In genomic region chr12:50820177-50820576, GRCh38 we compare ENCODE assay signal across 42 cellular contexts. TPM values are rescaled to one million over a fixed set of nuclear protein-coding genes. Genes with fewer than 3 reads are reported as not detected.
"Had no signal": no experiment of that assay in that cellular context is flagged by ENCODE, and none has a peak within 500 bp of the region (broad histone marks: within the 10 kb centered on the region; RNA-seq: fewer than 3 reads in every experiment).

No MANE protein-coding gene starts in this region.

- ATAC-seq: activated naive CD4-positive, alpha-beta T cell treated with anti-CD3 and anti-CD28 coated beads, Interleukin-2, amount 50 U/mL, for 72 hours; activated naive CD8-positive, alpha-beta T cell treated with anti-CD3 and anti-CD28 coated beads, Interleukin-2, amount 50 U/mL, for 24 hours; activated T-cell treated with anti-CD3 and anti-CD28 coated beads, Interleukin-2, amount 50 U/mL, for 4 hours; activated T-cell treated with anti-CD3 and anti-CD28 coated beads, Interleukin-2, amount 50 U/mL, for 72 hours; activated T-helper 17 cell treated with anti-CD3 and anti-CD28 coated beads, Interleukin-2, amount 50 U/mL, for 72 hours; body of pancreas had no signal

- H3K4me3 ChIP-seq: adrenal gland, ascending aorta, body of pancreas, breast epithelium, cardiac muscle cell had no signal

- H3K9me3 ChIP-seq: adrenal gland, ascending aorta, body of pancreas, breast epithelium had no signal

- H3K4me1 Mint-ChIP-seq: central memory CD8-positive, alpha-beta T cell had no signal

- H3K4me3 Mint-ChIP-seq: activated naive CD4-positive, alpha-beta T cell treated with anti-CD3 and anti-CD28 coated beads for 36 hours; activated naive CD4-positive, alpha-beta T cell treated with anti-CD3 and anti-CD28 coated beads, Interleukin-2, amount 10 ng/mL, durations not matched to agents 7 days and 5 days; activated naive CD4-positive, alpha-beta T cell treated with anti-CD3 and anti-CD28 coated beads, Interleukin-2, amount 50 U/mL, for 24 hours; activated naive CD8-positive, alpha-beta T cell; activated naive CD8-positive, alpha-beta T cell treated with anti-CD3 and anti-CD28 coated beads for 36 hours; activated naive CD8-positive, alpha-beta T cell treated with anti-CD3 and anti-CD28 coated beads, Interleukin-2, amount 10 ng/mL, durations not matched to agents 7 days and 5 days; activated naive CD8-positive, alpha-beta T cell treated with anti-CD3 and anti-CD28 coated beads, Interleukin-2, amount 50 U/mL, for 24 hours; activated T-cell treated with anti-CD3 and anti-CD28 coated beads, Interleukin-2, amount 50 U/mL, for 24 hours; activated T-cell treated with anti-CD3 and anti-CD28 coated beads, Interleukin-2, amount 50 U/mL, for 4 hours; activated T-cell treated with anti-CD3 and anti-CD28 coated beads, Interleukin-2, amount 50 U/mL, for 72 hours; activated T-helper 1 cell treated with anti-CD3 and anti-CD28 coated beads, Interleukin-12 subunit alpha, Interleukin-12 subunit beta, Interleukin-2, Interleukin-4 antibody, amounts not matched to agents 30 ng/mL and 10 ng/mL and 1 ng/mL, durations not matched to agents 14 hours and 24 hours and 36 hours; activated T-helper 17 cell treated with anti-CD3 and anti-CD28 coated beads, Interleukin-2, amount 50 U/mL, for 72 hours; brain; central memory CD8-positive, alpha-beta T cell had no signal

- H3K4me1 ChIP-seq: ascending aorta, breast epithelium had no signal

- DNase-seq: activated effector memory CD4-positive, alpha-beta T cell treated with anti-CD3 and anti-CD28 coated beads, Interleukin-2, amount 50 U/mL, for 16 hours; activated effector memory CD4-positive, alpha-beta T cell treated with Interleukin-2 at 50 U/mL for 16 hours; activated gamma-delta T cell; activated gamma-delta T cell treated with Interleukin-2 at 50 U/mL for 16 hours; activated naive CD4-positive, alpha-beta T cell; activated naive CD4-positive, alpha-beta T cell treated with anti-CD3 and anti-CD28 coated beads for 36 hours; activated naive CD4-positive, alpha-beta T cell treated with anti-CD3 and anti-CD28 coated beads, Interleukin-2, amount 10 ng/mL, durations not matched to agents 7 days and 5 days; activated naive CD4-positive, alpha-beta T cell treated with anti-CD3 and anti-CD28 coated beads, Interleukin-2, amount 50 U/mL, for 16 hours; activated naive CD4-positive, alpha-beta T cell treated with Interleukin-2 at 50 U/mL for 16 hours; activated naive CD8-positive, alpha-beta T cell treated with anti-CD3 and anti-CD28 coated beads for 36 hours; activated naive CD8-positive, alpha-beta T cell treated with anti-CD3 and anti-CD28 coated beads, Interleukin-2, amount 10 ng/mL, durations not matched to agents 7 days and 5 days; activated naive CD8-positive, alpha-beta T cell treated with anti-CD3 and anti-CD28 coated beads, Interleukin-2, amount 50 U/mL, for 24 hours; activated T-cell treated with anti-CD3 and anti-CD28 coated beads, Interleukin-2, amount 50 U/mL, for 24 hours; activated T-cell treated with anti-CD3 and anti-CD28 coated beads, Interleukin-2, amount 50 U/mL, for 4 hours; activated T-cell treated with anti-CD3 and anti-CD28 coated beads, Interleukin-2, amount 50 U/mL, for 48 hours; activated T-cell treated with anti-CD3 and anti-CD28 coated beads, Interleukin-2, amount 50 U/mL, for 72 hours; adrenal gland; amniotic stem cell; amygdala; anterior cingulate cortex; aorta; body of pancreas; brain microvascular endothelial cell; caudate nucleus; central memory CD4-positive, alpha-beta T cell; cerebellar nuclear complex had no signal

- H3K27me3 Mint-ChIP-seq: activated naive CD4-positive, alpha-beta T cell treated with anti-CD3 and anti-CD28 coated beads, Interleukin-2, amount 10 ng/mL, durations not matched to agents 7 days and 5 days; activated naive CD4-positive, alpha-beta T cell treated with anti-CD3 and anti-CD28 coated beads, Interleukin-2, amount 50 U/mL, for 24 hours; activated naive CD8-positive, alpha-beta T cell; activated naive CD8-positive, alpha-beta T cell treated with anti-CD3 and anti-CD28 coated beads for 36 hours; activated naive CD8-positive, alpha-beta T cell treated with anti-CD3 and anti-CD28 coated beads, Interleukin-2, amount 10 ng/mL, durations not matched to agents 7 days and 5 days; activated naive CD8-positive, alpha-beta T cell treated with anti-CD3 and anti-CD28 coated beads, Interleukin-2, amount 50 U/mL, for 24 hours; activated T-cell treated with anti-CD3 and anti-CD28 coated beads, Interleukin-2, amount 50 U/mL, for 24 hours; activated T-helper 17 cell treated with anti-CD3 and anti-CD28 coated beads, Interleukin-2, amount 50 U/mL, for 72 hours; central memory CD8-positive, alpha-beta T cell had no signal

- H3K9me3 Mint-ChIP-seq: activated naive CD4-positive, alpha-beta T cell treated with anti-CD3 and anti-CD28 coated beads for 36 hours; activated naive CD4-positive, alpha-beta T cell treated with anti-CD3 and anti-CD28 coated beads, Interleukin-2, amount 10 ng/mL, durations not matched to agents 7 days and 5 days; activated naive CD4-positive, alpha-beta T cell treated with anti-CD3 and anti-CD28 coated beads, Interleukin-2, amount 50 U/mL, for 24 hours; activated naive CD4-positive, alpha-beta T cell treated with anti-CD3 and anti-CD28 coated beads, Interleukin-2, amount 50 U/mL, for 72 hours; activated naive CD8-positive, alpha-beta T cell treated with anti-CD3 and anti-CD28 coated beads for 36 hours; activated naive CD8-positive, alpha-beta T cell treated with anti-CD3 and anti-CD28 coated beads, Interleukin-2, amount 10 ng/mL, durations not matched to agents 7 days and 5 days; activated naive CD8-positive, alpha-beta T cell treated with anti-CD3 and anti-CD28 coated beads, Interleukin-2, amount 50 U/mL, for 24 hours; activated T-cell treated with anti-CD3 and anti-CD28 coated beads, Interleukin-2, amount 50 U/mL, for 24 hours; activated T-cell treated with anti-CD3 and anti-CD28 coated beads, Interleukin-2, amount 50 U/mL, for 4 hours; activated T-cell treated with anti-CD3 and anti-CD28 coated beads, Interleukin-2, amount 50 U/mL, for 72 hours; activated T-helper 1 cell treated with anti-CD3 and anti-CD28 coated beads, Interleukin-12 subunit alpha, Interleukin-12 subunit beta, Interleukin-2, Interleukin-4 antibody, amounts not matched to agents 30 ng/mL and 10 ng/mL and 1 ng/mL, durations not matched to agents 14 hours and 24 hours and 36 hours; activated T-helper 17 cell treated with anti-CD3 and anti-CD28 coated beads, Interleukin-2, amount 50 U/mL, for 72 hours; activated T-helper 2 cell treated with anti-CD3 and anti-CD28 coated beads, Interferon-gamma antibody, Interleukin-2, Interleukin-4, amounts not matched to agents 10 μg/mL and 5 μg/mL and 100 μg/mL, durations not matched to agents 14 hours and 24 hours and 36 hours; brain; central memory CD8-positive, alpha-beta T cell had no signal

- FAIRE-seq: astrocyte, bronchial epithelial cell had no signal

- H3K36me3 ChIP-seq: breast epithelium had no signal

- H3K27me3 ChIP-seq: adrenal gland, ascending aorta, body of pancreas, brain microvascular endothelial cell, breast epithelium, cardiac muscle cell had no signal

- H3K27ac ChIP-seq: adrenal gland, ascending aorta, body of pancreas, brain microvascular endothelial cell, breast epithelium, cardiac muscle cell had no signal

- H3K27ac Mint-ChIP-seq: activated naive CD4-positive, alpha-beta T cell treated with anti-CD3 and anti-CD28 coated beads for 36 hours; activated naive CD4-positive, alpha-beta T cell treated with anti-CD3 and anti-CD28 coated beads, Interleukin-2, amount 10 ng/mL, durations not matched to agents 7 days and 5 days; activated naive CD4-positive, alpha-beta T cell treated with anti-CD3 and anti-CD28 coated beads, Interleukin-2, amount 50 U/mL, for 24 hours; activated naive CD4-positive, alpha-beta T cell treated with anti-CD3 and anti-CD28 coated beads, Interleukin-2, amount 50 U/mL, for 72 hours; activated naive CD8-positive, alpha-beta T cell; activated naive CD8-positive, alpha-beta T cell treated with anti-CD3 and anti-CD28 coated beads for 36 hours; activated naive CD8-positive, alpha-beta T cell treated with anti-CD3 and anti-CD28 coated beads, Interleukin-2, amount 10 ng/mL, durations not matched to agents 7 days and 5 days; activated naive CD8-positive, alpha-beta T cell treated with anti-CD3 and anti-CD28 coated beads, Interleukin-2, amount 50 U/mL, for 24 hours; activated T-cell treated with anti-CD3 and anti-CD28 coated beads, Interleukin-2, amount 50 U/mL, for 24 hours; activated T-cell treated with anti-CD3 and anti-CD28 coated beads, Interleukin-2, amount 50 U/mL, for 72 hours; activated T-helper 1 cell treated with anti-CD3 and anti-CD28 coated beads, Interleukin-12 subunit alpha, Interleukin-12 subunit beta, Interleukin-2, Interleukin-4 antibody, amounts not matched to agents 30 ng/mL and 10 ng/mL and 1 ng/mL, durations not matched to agents 14 hours and 24 hours and 36 hours; activated T-helper 17 cell treated with anti-CD3 and anti-CD28 coated beads, Interleukin-2, amount 50 U/mL, for 72 hours; activated T-helper 2 cell treated with anti-CD3 and anti-CD28 coated beads, Interferon-gamma antibody, Interleukin-2, Interleukin-4, amounts not matched to agents 10 μg/mL and 5 μg/mL and 100 μg/mL, durations not matched to agents 14 hours and 24 hours and 36 hours; brain had no signal

RNA-seq across cellular contexts. Expression of gene TMPRSS12, which starts 22.5 kb away (rescaled TPM):
- total RNA-seq: activated naive CD4-positive, alpha-beta T cell treated with anti-CD3 and anti-CD28 coated beads for 36 hours; activated naive CD4-positive, alpha-beta T cell treated with anti-CD3 and anti-CD28 coated beads, Interleukin-2, amount 50 U/mL, for 72 hours; activated naive CD8-positive, alpha-beta T cell treated with anti-CD3 and anti-CD28 coated beads for 36 hours; activated naive CD8-positive, alpha-beta T cell treated with anti-CD3 and anti-CD28 coated beads, Interleukin-2, amount 10 ng/mL, durations not matched to agents 7 days and 5 days; activated T-cell treated with anti-CD3 and anti-CD28 coated beads, Interleukin-2, amount 50 U/mL, for 4 hours; activated T-cell treated with anti-CD3 and anti-CD28 coated beads, Interleukin-2, amount 50 U/mL, for 72 hours; activated T-helper 1 cell treated with anti-CD3 and anti-CD28 coated beads, Interleukin-12 subunit alpha, Interleukin-12 subunit beta, Interleukin-2, Interleukin-4 antibody, amounts not matched to agents 30 ng/mL and 10 ng/mL and 1 ng/mL, durations not matched to agents 14 hours and 24 hours and 36 hours; activated T-helper 17 cell treated with anti-CD3 and anti-CD28 coated beads, Interleukin-2, amount 50 U/mL, for 72 hours; activated T-helper 2 cell treated with anti-CD3 and anti-CD28 coated beads, Interferon-gamma antibody, Interleukin-2, Interleukin-4, amounts not matched to agents 10 μg/mL and 5 μg/mL and 100 μg/mL, durations not matched to agents 14 hours and 24 hours and 36 hours; aorta; ascending aorta; astrocyte; body of pancreas; breast epithelium; bronchial epithelial cell; cardiac muscle cell; cardiac septum; cerebellum; chondrocyte had no signal
- polyA plus RNA-seq: aorta, cardiac muscle cell had no signal
